In the genomic region with DNA sequence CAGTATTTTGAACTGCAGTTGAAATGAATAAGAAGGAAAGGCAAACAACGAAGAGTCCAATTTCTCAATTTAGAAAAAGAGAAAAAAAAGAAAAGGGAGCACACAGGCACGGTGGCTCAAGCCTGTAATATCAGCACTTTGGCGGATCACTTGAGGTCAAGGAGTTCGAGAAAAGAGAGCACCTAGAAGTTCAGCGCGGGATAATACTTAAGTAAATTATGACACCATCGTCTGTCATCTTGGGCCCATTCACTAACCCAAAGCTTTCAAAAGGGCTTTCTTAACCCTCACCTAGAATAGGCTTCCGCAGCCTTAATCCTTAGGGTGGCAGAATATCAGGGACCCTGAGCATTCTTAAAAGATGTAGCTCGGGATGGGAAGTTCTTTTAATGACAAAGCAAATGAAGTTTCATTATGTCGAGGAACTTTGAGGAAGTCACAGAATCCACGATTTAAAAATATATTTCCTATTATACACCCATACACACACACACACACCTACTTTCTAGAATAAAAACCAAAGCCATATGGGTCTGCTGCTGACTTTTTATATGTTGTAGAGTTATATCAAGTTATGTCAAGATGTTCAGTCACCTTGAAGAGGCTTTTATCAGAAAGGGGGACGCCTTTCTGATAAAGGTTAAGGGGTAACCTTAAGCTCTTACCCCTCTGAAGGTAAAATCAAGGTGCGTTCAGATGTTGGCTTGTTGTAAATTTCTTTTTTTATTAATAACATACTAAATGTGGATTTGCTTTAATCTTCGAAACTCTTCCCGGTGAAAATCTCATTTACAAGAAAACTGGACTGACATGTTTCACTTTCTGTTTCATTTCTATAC, we compare ENCODE assay signal across 8 cellular contexts. TPM values are rescaled to one million over a fixed set of nuclear protein-coding genes. Genes with fewer than 3 reads are reported as not detected.
A peak's percentile ranks its signal among the peaks of the same experiment; 100 is the strongest.
DNase-seq lines count a peak whose midpoint lies in the region; TF ChIP-seq lines count a peak whose summit lies in the region.

No MANE protein-coding gene starts in this region.

- peaks cover 6% of the 10 kb centered on the region for H3K36me3 Mint-ChIP-seq in Caco-2 (ENCODE audit: insufficient read depth, unreplicated experiment)

- H3K4me1 ChIP-seq in Caco-2 (no peaks in the 10 kb centered on the region), endocrine pancreas (ENCODE audit: control insufficient read depth, insufficient read depth, low read length) (peaks cover 12% of the 10 kb centered on the region), neuron (ENCODE audit: insufficient read depth, low read length) (no peaks in the 10 kb centered on the region)

- H3K9ac ChIP-seq in endocrine pancreas (ENCODE audit: control insufficient read depth, insufficient read depth, low read length): no peak overlapping the region

- POLR2A ChIA-PET in Caco-2 (lab: Charles Lee): interaction anchor here (1.0 kb wide), 1 partner anchor 12 kb away, joined by 4 read pairs; the partner anchor contains the start of gene PLGRKT

- H3K4me1 Mint-ChIP-seq in Caco-2 (ENCODE audit: low read depth, unreplicated experiment): peaks cover 7% of the 10 kb centered on the region

- no peaks in the 10 kb centered on the region for H3K9me3 ChIP-seq in Caco-2
- H3K9me3 ChIP-seq in endocrine pancreas (ENCODE audit: control insufficient read depth, low read length): no peaks in the 10 kb centered on the region
- H3K9me3 ChIP-seq in neuron (ENCODE audit: low read length): no peaks in the 10 kb centered on the region

- DNase-seq in Caco-2: no peak
- peak; percentile 25 for DNase-seq in NCI-H82 treated with DMSO at 0.1 percent for 48 hours (lab: John Stamatoyannopoulos, UW; ENCODE audit: unreplicated experiment)
- DNase-seq in G401 (ENCODE audit: low spot score): no peak
- no peak for DNase-seq in NCI-H1694 treated with DMSO at 0.1 percent for 48 hours (lab: John Stamatoyannopoulos, UW)
- DNase-seq in NCI-H774 (lab: John Stamatoyannopoulos, UW): no peak
- no peak for DNase-seq in KG1 (lab: John Stamatoyannopoulos, UW)

- H3K4me3 ChIP-seq in Caco-2 (ENCODE audit: low read depth, low read length) (peak overlapping the region; percentile 30), endocrine pancreas (ENCODE audit: control insufficient read depth, insufficient read depth, low read length) (peak overlapping the region; percentile 93), neuron (ENCODE audit: low read length) (peak overlapping the region; percentile 42)

- in situ Hi-C loops in G401 (cut with HindIII; ENCODE audit: low sequenced_read_pairs): no loop called here

- peak overlapping the region; percentile 75 for H3K4me3 Mint-ChIP-seq in Caco-2 (ENCODE audit: unreplicated experiment)

- BruUV-seq in Caco-2 (replicated peaks; lab: Mats Ljungman, UMichigan): no TSS peak

- peak overlapping the region; percentile 43 for H2AFZ ChIP-seq in neuron (ENCODE audit: low read depth, low read length)

- TF ChIP-seq CTCF in Caco-2 (IDR thresholded peaks at IDR 0.05; ENCODE audit: insufficient read depth in 1 of 2, low read depth in 1 of 2, low read length in 1 of 2, severe bottlenecking in 1 of 2, unreplicated experiment in 1 of 2): no peak

- no peaks in the 10 kb centered on the region for H3K27me3 ChIP-seq in Caco-2 (replicated peaks; ENCODE audit: control insufficient read depth, insufficient read depth, low read length)
- no peaks in the 10 kb centered on the region for H3K27me3 ChIP-seq in endocrine pancreas (ENCODE audit: control insufficient read depth, insufficient read depth, low read length)
- no peaks in the 10 kb centered on the region for H3K27me3 ChIP-seq in neuron (ENCODE audit: insufficient read depth, low read length)

- CTCF ChIA-PET in Caco-2 (lab: Charles Lee): interaction anchor here (0.6 to 1.6 kb wide), 6 partner anchors 12 to 263 kb away, joined by 3 to 23 read pairs (median 5); partner anchors contain the start of gene PLGRKT

- intact Hi-C loops in Caco-2 (cut with micrococcal nuclease; ENCODE audit: unreplicated experiment): loop anchor here (2.0 to 10.0 kb wide), 2 partner anchors 141 to 185 kb away; no protein-coding TSS in a partner anchor

- H3K9me3 Mint-ChIP-seq in Caco-2 (ENCODE audit: unreplicated experiment): no peaks in the 10 kb centered on the region

- H3K36me3 ChIP-seq in Caco-2 (ENCODE audit: control insufficient read depth, insufficient read depth, low read length) (no peaks in the 10 kb centered on the region), endocrine pancreas (ENCODE audit: control insufficient read depth, insufficient read depth, low read length) (no peaks in the 10 kb centered on the region), neuron (ENCODE audit: insufficient read depth, low read length) (no peaks in the 10 kb centered on the region)

- no peak overlapping the region for H3K27ac Mint-ChIP-seq in Caco-2 (ENCODE audit: unreplicated experiment)

- H3K27me3 Mint-ChIP-seq in Caco-2 (ENCODE audit: insufficient read depth, unreplicated experiment): peaks cover 3% of the 10 kb centered on the region

RNA-seq across cellular contexts. Expression of gene CD274, which starts 0.6 kb away (rescaled TPM):
- total RNA-seq in Caco-2 (2022): 0.67 TPM in 1 of 2 replicates, not detected in the other
- total RNA-seq in G401 (2014; rRNA removed; shearing (Covaris generic)): not detected in 2 replicates

RNA-seq across cellular contexts. Expression of gene PLGRKT, which starts 12.0 kb away (rescaled TPM):
- total RNA-seq in Caco-2 (2022): 5.0 and 7.0 TPM in 2 replicates
- total RNA-seq in G401 (2014; rRNA removed; shearing (Covaris generic)): 62.0 and 102 TPM in 2 replicates

Comparison
In these comparisons a context has a peak if more than half of its experiments do, and no peak if none do; other contexts are left out.
1. H3K4me3 ChIP-seq: peak in every context shown above with its lines; median percentile 93 in endocrine pancreas; 42 in neuron; 30 in Caco-2.